In genomic region chr1:235160395-235160964, GRCh38 we compare ENCODE assay signal across 8 cellular contexts. TPM values are rescaled to one million over a fixed set of nuclear protein-coding genes. Genes with fewer than 3 reads are reported as not detected.
A peak's percentile ranks its signal among the peaks of the same experiment; 100 is the strongest.
DNase-seq lines count a peak whose midpoint lies in the region; ATAC-seq and TF ChIP-seq lines count a peak whose summit lies in the region.

No MANE protein-coding gene starts in this region.

- no peaks in the 10 kb centered on the region for H3K27me3 Mint-ChIP-seq in naive thymus-derived CD4-positive, alpha-beta T cell

- H3K4me1 ChIP-seq in effector memory CD4-positive, alpha-beta T cell (ENCODE audit: control insufficient read depth, insufficient read depth, low read length, poor library complexity, severe bottlenecking) = peaks cover 15% of the 10 kb centered on the region
- H3K4me1 ChIP-seq in naive thymus-derived CD4-positive, alpha-beta T cell (ENCODE audit: control insufficient read depth in 2 of 2, insufficient read depth in 2 of 2, low read length in 2 of 2) = peaks cover 31 to 33% of the 10 kb centered on the region in 2 donors

- no peaks in the 10 kb centered on the region for H3K27me3 ChIP-seq in BJ (ENCODE audit: control insufficient read depth, insufficient read depth, low read length)
- no peaks in the 10 kb centered on the region for H3K27me3 ChIP-seq in effector memory CD4-positive, alpha-beta T cell (replicated peaks; ENCODE audit: control insufficient read depth, insufficient read depth, low read length, poor library complexity, severe bottlenecking)
- H3K27me3 ChIP-seq in naive thymus-derived CD4-positive, alpha-beta T cell (ENCODE audit: control insufficient read depth in 2 of 2, insufficient read depth in 2 of 2, low read length in 2 of 2) = no peaks in the 10 kb centered on the region

- H3K9me3 Mint-ChIP-seq in naive thymus-derived CD4-positive, alpha-beta T cell = peaks cover 0 to 10% (median 0%) of the 10 kb centered on the region in 11 donors

- CTCF ChIA-PET in BJ (lab: Yijun Ruan, JAX) = interaction anchor here (0.6 to 1.0 kb wide), 5 partner anchors 10 to 230 kb away, joined by 3 read pairs; no protein-coding TSS in a partner anchor
- CTCF ChIA-PET in naive thymus-derived CD4-positive, alpha-beta T cell (lab: Charles Lee) = interaction anchor here (0.5 to 1.4 kb wide), 5 partner anchors 32 to 159 kb away, joined by 3 to 4 read pairs (median 3); partner anchors contain the start of gene TOMM20

- H3K4me3 Mint-ChIP-seq in naive thymus-derived CD4-positive, alpha-beta T cell = peak overlapping the region in 8 of 10 donors; percentile 96 to 100 (median 98)

- peaks cover 8 to 30% (median 17%) of the 10 kb centered on the region in 7 donors for H3K4me1 Mint-ChIP-seq in naive thymus-derived CD4-positive, alpha-beta T cell

- H3K4me3 ChIP-seq in BJ (ENCODE audit: low read depth, low read length) = peak overlapping the region; percentile 78
- peak overlapping the region; percentile 71 for H3K4me3 ChIP-seq in effector memory CD4-positive, alpha-beta T cell (ENCODE audit: insufficient read depth, low read depth, low read length, poor library complexity, severe bottlenecking)
- H3K4me3 ChIP-seq in naive thymus-derived CD4-positive, alpha-beta T cell (ENCODE audit: low read length) = peak overlapping the region; percentile 92

- TF ChIP-seq CTCF in BJ (IDR thresholded peaks at IDR 0.05; ENCODE audit: insufficient read depth, low read depth, low read length) = no peak

- H3K36me3 Mint-ChIP-seq in naive thymus-derived CD4-positive, alpha-beta T cell = peaks cover 0 to 17% (median 5%) of the 10 kb centered on the region in 5 donors

- peak; percentile 16 for DNase-seq in BJ (ENCODE audit: low read depth)
- peak; percentile 42 for DNase-seq in SIG-M5 (lab: John Stamatoyannopoulos, UW)
- DNase-seq in effector memory CD4-positive, alpha-beta T cell = no peak
- peak in 3 of 9 donors; percentile 50 to 76 (median 74) for DNase-seq in naive thymus-derived CD4-positive, alpha-beta T cell
- DNase-seq in central memory CD4-positive, alpha-beta T cell = no peak
- no peak for DNase-seq in NK-92 (lab: John Stamatoyannopoulos, UW; ENCODE audit: unreplicated experiment)

- POLR2A ChIA-PET in BJ (lab: Charles Lee) = no interaction called here
- POLR2A ChIA-PET in naive thymus-derived CD4-positive, alpha-beta T cell (lab: Charles Lee) = interaction anchor here (0.6 to 5.5 kb wide), 29 partner anchors 10 to 755 kb away, joined by 3 to 54 read pairs (median 4); partner anchors contain the start of genes ARID4B, GGPS1, TBCE and TOMM20

- H3K36me3 ChIP-seq in BJ (ENCODE audit: control insufficient read depth, insufficient read depth, low read length) = peaks cover 7% of the 10 kb centered on the region
- peaks cover 27% of the 10 kb centered on the region for H3K36me3 ChIP-seq in effector memory CD4-positive, alpha-beta T cell (ENCODE audit: control insufficient read depth, insufficient read depth, low read length)
- H3K36me3 ChIP-seq in naive thymus-derived CD4-positive, alpha-beta T cell (ENCODE audit: control insufficient read depth in 2 of 3, insufficient read depth in 3 of 3, low read length in 3 of 3) = peaks cover 8 to 33% (median 18%) of the 10 kb centered on the region in 3 experiments

- intact Hi-C loops in naive thymus-derived CD4-positive, alpha-beta T cell (cut with micrococcal nuclease) = loop anchor here (1.0 to 5.0 kb wide), 7 partner anchors 56 to 788 kb away; partner anchors contain the start of genes B3GALNT2 (in 1 of the 2), COA6 (in 1 of the 2), IRF2BP2 (in 1 of the 2) and TBCE (in 1 of the 2)

- no peaks in the 10 kb centered on the region for H3K9me3 ChIP-seq in effector memory CD4-positive, alpha-beta T cell (ENCODE audit: control insufficient read depth, low read length)
- no peaks in the 10 kb centered on the region for H3K9me3 ChIP-seq in naive thymus-derived CD4-positive, alpha-beta T cell (ENCODE audit: control insufficient read depth in 2 of 3, low read length in 3 of 3)

- H3K27ac ChIP-seq in effector memory CD4-positive, alpha-beta T cell (ENCODE audit: insufficient read depth, low read length, poor library complexity, severe bottlenecking) = peak overlapping the region; percentile 86
- H3K27ac ChIP-seq in naive thymus-derived CD4-positive, alpha-beta T cell (ENCODE audit: low read depth, low read length) = peak overlapping the region; percentile 86

- ATAC-seq in GM18870 (IDR thresholded peaks at IDR 0.05; ENCODE audit: unreplicated experiment) (peak; percentile 5), HG03139 (IDR thresholded peaks at IDR 0.05; ENCODE audit: unreplicated experiment) (peak; percentile 37)
- ATAC-seq in naive thymus-derived CD4-positive, alpha-beta T cell = peak; percentile 70

- H3K27ac Mint-ChIP-seq in naive thymus-derived CD4-positive, alpha-beta T cell = peak overlapping the region; percentile 97 to 100 (median 99)

RNA-seq across cellular contexts. Expression of gene RBM34, which starts 0.6 kb away (rescaled TPM):
- polyA plus RNA-seq in BJ (2011; rRNA removed) = 24.4 and 34.0 TPM in 2 replicates
- 13.8 and 16.3 TPM in 2 replicates for polyA minus RNA-seq in BJ (2011; rRNA and poly(A)+ RNA removed)
- total RNA-seq in naive thymus-derived CD4-positive, alpha-beta T cell = 100 to 1,000 TPM; 105 to 171 (median 137) TPM
- 10 to 100 TPM; 65.0 to 66.7 TPM for polyA plus RNA-seq in naive thymus-derived CD4-positive, alpha-beta T cell

RNA-seq across cellular contexts. Expression of gene TOMM20, which starts 31.8 kb away (rescaled TPM):
- 53.7 and 56.8 TPM in 2 replicates for polyA plus RNA-seq in BJ (2011; rRNA removed)
- 13.7 and 28.7 TPM in 2 replicates for polyA minus RNA-seq in BJ (2011; rRNA and poly(A)+ RNA removed)
- total RNA-seq in naive thymus-derived CD4-positive, alpha-beta T cell = 100 to 1,000 TPM in 3 of 5 experiments, 10 to 100 TPM in 2; 88.0 to 124 (median 100) TPM
- polyA plus RNA-seq in naive thymus-derived CD4-positive, alpha-beta T cell = 10 to 100 TPM; 53.2 to 67.3 TPM

Comparison
In these comparisons a context has a peak if more than half of its experiments do, and no peak if none do; other contexts are left out.
1. DNase-seq: peak in BJ (single experiment) and SIG-M5 (single experiment); none in effector memory CD4-positive, alpha-beta T cell (0 of 3), central memory CD4-positive, alpha-beta T cell (single experiment) and NK-92 (single experiment).
2. ATAC-seq: peak in every context shown above with its lines; median percentile 70 in naive thymus-derived CD4-positive, alpha-beta T cell; 37 in HG03139; 5 in GM18870.
3. Peak in every context shown above with its lines, with median percentiles within 50 percentile points of each other: H3K4me3 ChIP-seq.